20 cellular contexts compared by ENCODE assay signal in the genomic region with DNA sequence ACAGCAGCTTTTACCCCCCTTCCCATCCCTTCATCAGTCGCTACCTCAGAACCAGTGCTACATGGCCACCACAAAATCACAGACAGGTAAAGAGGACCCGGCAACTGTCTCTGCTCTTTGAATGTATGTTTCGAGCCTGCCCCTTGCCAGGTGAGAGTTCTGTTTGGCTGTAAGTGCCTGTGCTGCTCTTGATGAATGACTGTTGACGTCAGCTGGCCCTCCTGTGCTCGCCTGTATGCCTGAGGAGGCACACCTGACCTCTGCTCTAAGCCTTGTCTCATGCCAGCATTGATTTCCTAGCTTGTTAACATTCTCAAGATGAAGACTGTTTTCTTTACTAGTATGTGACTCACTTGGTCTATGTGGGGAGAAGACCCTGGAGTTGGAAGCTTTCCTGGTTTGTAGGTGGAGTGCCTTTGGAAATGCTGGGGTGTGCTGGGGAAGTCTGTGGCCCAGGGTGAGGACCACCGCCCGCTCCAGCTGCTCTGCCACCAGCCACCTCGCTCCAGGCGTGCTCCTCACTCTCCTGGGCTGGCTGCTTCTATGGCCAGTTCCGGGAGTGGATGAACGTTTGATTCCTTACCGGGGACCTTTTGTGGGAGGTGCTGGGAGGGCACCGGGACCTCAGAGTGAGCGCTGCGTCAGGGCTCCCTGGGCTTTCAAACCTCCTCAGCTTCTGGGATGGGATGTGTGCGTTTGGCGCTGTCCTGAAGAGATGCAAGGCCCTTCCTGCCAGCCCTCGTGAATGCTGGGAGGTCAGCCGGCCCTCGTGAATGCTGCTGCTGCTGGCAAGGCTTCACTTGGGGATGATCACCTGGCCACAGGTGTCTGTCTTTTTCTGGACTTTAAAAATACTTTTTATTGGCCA.
"Had no signal": no experiment of that assay in that cellular context is flagged by ENCODE, and none has a peak within 500 bp of the region (broad histone marks: within the 10 kb centered on the region; RNA-seq: fewer than 3 reads in every experiment).

No MANE protein-coding gene starts in this region.

- H3K4me3 Mint-ChIP-seq: activated CD4-positive, alpha-beta memory T cell treated with anti-CD3 and anti-CD28 coated beads for 36 hours; activated CD8-positive, alpha-beta memory T cell treated with anti-CD3 and anti-CD28 coated beads, Interleukin-2, amount 10 ng/mL, durations not matched to agents 7 days and 5 days; activated naive CD8-positive, alpha-beta T cell; brain; naive thymus-derived CD4-positive, alpha-beta T cell had no signal

- ATAC-seq: activated CD8-positive, alpha-beta memory T cell treated with anti-CD3 and anti-CD28 coated beads, Interleukin-2, amount 10 ng/mL, durations not matched to agents 7 days and 5 days; left colon; naive thymus-derived CD4-positive, alpha-beta T cell; psoas muscle; right lobe of liver had no signal

- H3K4me3 ChIP-seq: lung, psoas muscle, right lobe of liver, smooth muscle cell, thoracic aorta, uterus had no signal

- H3K4me2 ChIP-seq: smooth muscle cell had no signal

- H3K4me1 Mint-ChIP-seq: brain had no signal

- H3K9me3 ChIP-seq: right lobe of liver, thoracic aorta, uterus had no signal

- H3K27ac Mint-ChIP-seq: activated CD4-positive, alpha-beta memory T cell treated with anti-CD3 and anti-CD28 coated beads for 36 hours; activated CD8-positive, alpha-beta memory T cell treated with anti-CD3 and anti-CD28 coated beads, Interleukin-2, amount 10 ng/mL, durations not matched to agents 7 days and 5 days; activated naive CD8-positive, alpha-beta T cell; brain had no signal

- H3K27me3 ChIP-seq: right lobe of liver, uterus had no signal

- H3K4me1 ChIP-seq: uterus had no signal

- H3K36me3 ChIP-seq: uterus had no signal

- DNase-seq: activated CD4-positive, alpha-beta memory T cell treated with anti-CD3 and anti-CD28 coated beads for 36 hours; activated CD4-positive, CD25-positive, alpha-beta regulatory T cell treated with anti-CD3 and anti-CD28 coated beads, Interleukin-2, amount 50 U/mL, for 72 hours; activated CD8-positive, alpha-beta memory T cell treated with anti-CD3 and anti-CD28 coated beads, Interleukin-2, amount 10 ng/mL, durations not matched to agents 7 days and 5 days; activated T-cell treated with anti-CD3 and anti-CD28 coated beads, Interleukin-2, amount 50 U/mL, for 1 hour; amygdala; effector CD8-positive, alpha-beta T cell; foreskin melanocyte; left colon; naive thymus-derived CD4-positive, alpha-beta T cell; nucleus accumbens; psoas muscle; right lobe of liver; SW 1271; T-helper 9 cell; uterus had no signal

- H3K27ac ChIP-seq: psoas muscle, right lobe of liver, thoracic aorta, uterus had no signal
